Comparison of ENCODE assay signal across 1 cellular context in the genomic region with DNA sequence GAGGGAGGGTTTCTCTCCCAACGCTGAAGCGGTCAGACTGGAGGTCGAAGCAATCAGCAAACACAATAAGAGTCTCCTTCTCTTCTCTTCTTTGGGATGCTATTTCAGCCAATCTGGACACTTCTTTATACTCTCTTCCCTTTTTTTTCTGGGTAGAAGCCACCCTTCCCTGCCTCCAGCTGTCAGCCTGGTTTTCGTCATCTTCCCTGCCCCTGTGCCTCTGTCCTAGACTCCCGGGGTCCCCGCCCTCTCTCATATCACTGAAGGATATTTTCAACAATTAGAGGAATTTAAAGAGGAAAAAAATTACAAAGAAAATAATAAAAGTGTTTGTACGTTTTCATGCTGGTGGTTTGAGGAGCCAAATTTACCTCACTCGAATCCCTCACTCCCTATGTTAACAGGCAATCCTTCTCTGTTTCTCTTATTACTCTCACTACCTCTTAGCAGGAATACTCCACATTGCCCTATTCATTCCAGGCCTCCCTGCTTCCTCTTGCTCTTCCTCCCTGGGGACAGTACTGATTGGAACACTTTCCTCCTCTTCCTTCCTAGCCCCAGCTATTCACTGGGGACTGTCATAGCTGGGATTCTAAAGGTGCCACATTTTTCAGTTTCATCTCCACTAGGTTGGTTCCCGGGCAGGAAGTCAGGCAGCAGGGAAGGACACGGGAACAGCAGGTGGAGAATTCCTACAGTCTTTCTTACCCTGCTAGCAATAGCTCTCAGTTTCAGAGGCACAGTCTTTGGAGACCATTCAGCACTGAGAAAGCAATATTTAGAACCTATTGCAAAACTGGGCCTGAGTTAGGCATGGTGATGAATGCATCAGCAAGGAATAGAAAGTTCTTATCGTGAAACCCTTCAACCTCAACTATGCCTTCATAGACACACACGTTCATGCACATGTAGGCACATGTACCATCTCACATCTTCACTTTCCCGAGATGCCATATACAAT.
TF ChIP-seq lines count a peak whose summit lies in the region.

No MANE protein-coding gene starts in this region.

TF ChIP-seq in IMR-90, 13 proteins besides CTCF, POLR2A, EP300 and RAD21 (continued from another document):
- TF ChIP-seq, protein P1, sequence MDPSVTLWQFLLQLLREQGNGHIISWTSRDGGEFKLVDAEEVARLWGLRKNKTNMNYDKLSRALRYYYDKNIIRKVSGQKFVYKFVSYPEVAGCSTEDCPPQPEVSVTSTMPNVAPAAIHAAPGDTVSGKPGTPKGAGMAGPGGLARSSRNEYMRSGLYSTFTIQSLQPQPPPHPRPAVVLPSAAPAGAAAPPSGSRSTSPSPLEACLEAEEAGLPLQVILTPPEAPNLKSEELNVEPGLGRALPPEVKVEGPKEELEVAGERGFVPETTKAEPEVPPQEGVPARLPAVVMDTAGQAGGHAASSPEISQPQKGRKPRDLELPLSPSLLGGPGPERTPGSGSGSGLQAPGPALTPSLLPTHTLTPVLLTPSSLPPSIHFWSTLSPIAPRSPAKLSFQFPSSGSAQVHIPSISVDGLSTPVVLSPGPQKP (IDR thresholded peaks at IDR 0.05; ENCODE audit: borderline replicate concordance, low read depth, low read length): no peak
- no peak for TF ChIP-seq CHD1 (IDR thresholded peaks at IDR 0.05; ENCODE audit: low read depth, low read length)
